In genomic region chr1:22025368-22026154, GRCh38 we compare ENCODE assay signal across 8 cellular contexts. TPM values are rescaled to one million over a fixed set of nuclear protein-coding genes. Genes with fewer than 3 reads are reported as not detected.
DNase-seq lines count a peak whose midpoint lies in the region; TF ChIP-seq lines count a peak whose summit lies in the region.

No MANE protein-coding gene starts in this region.

- no peaks in the 10 kb centered on the region for H3K9me3 Mint-ChIP-seq in CD8-positive, alpha-beta memory T cell

- H3K4me3 Mint-ChIP-seq in CD8-positive, alpha-beta memory T cell = peak overlapping the region; percentile 86 to 98 (median 93)

- peak; percentile 80 to 94 (median 88) for DNase-seq in CD8-positive, alpha-beta memory T cell
- DNase-seq in GM20000 (ENCODE audit: low spot score) = peak; percentile 78
- peak; percentile 90 for DNase-seq in HT-29 (ENCODE audit: low spot score)
- DNase-seq in NK-92 (lab: John Stamatoyannopoulos, UW; ENCODE audit: unreplicated experiment) = peak; percentile 63
- DNase-seq in activated CD8-positive, alpha-beta memory T cell treated with anti-CD3 and anti-CD28 coated beads for 1 hour (ENCODE audit: extremely low read depth in 1 of 2, low read depth in 1 of 2) = peak; percentile 79 to 80
- DNase-seq in effector CD8-positive, alpha-beta T cell (lab: John Stamatoyannopoulos, UW) = peak; percentile 75
- DNase-seq in medulla oblongata (ENCODE audit: extremely low spot score) = peak; percentile 66
- peak; percentile 64 to 86 (median 83) for DNase-seq in stimulated activated CD4-positive, alpha-beta T cell treated with anti-CD3 and anti-CD28 coated beads, TNF-alpha, amount 100 ng/mL, for 4 hours (ENCODE audit: low read depth in 3 of 3)

- peaks cover 0 to 17% (median 2%) of the 10 kb centered on the region in 3 donors for H3K36me3 Mint-ChIP-seq in CD8-positive, alpha-beta memory T cell

- peaks cover 31 to 51% (median 50%) of the 10 kb centered on the region in 3 donors for H3K4me1 Mint-ChIP-seq in CD8-positive, alpha-beta memory T cell

- no peak for TF ChIP-seq CTCF in GM20000 (IDR thresholded peaks at IDR 0.05; ENCODE audit: extremely low read depth, missing control alignments)

- CTCF ChIA-PET in CD8-positive, alpha-beta memory T cell (lab: Charles Lee) = interaction anchor here (1.2 to 5.3 kb wide), 12 partner anchors 9 to 243 kb away, joined by 3 to 77 read pairs (median 7); partner anchors contain the start of gene CDC42

- no peaks in the 10 kb centered on the region for H3K27me3 Mint-ChIP-seq in CD8-positive, alpha-beta memory T cell

- POLR2A ChIA-PET in CD8-positive, alpha-beta memory T cell (lab: Charles Lee) = interaction anchor here (0.9 to 3.0 kb wide), 6 partner anchors 13 to 243 kb away, joined by 3 to 139 read pairs (median 11); partner anchors contain the start of genes CDC42 and USP48

- H3K36me3 ChIP-seq in CD8-positive, alpha-beta memory T cell (ENCODE audit: insufficient read depth, low read length) = no peaks in the 10 kb centered on the region

- H3K27ac Mint-ChIP-seq in CD8-positive, alpha-beta memory T cell = peak overlapping the region; percentile 93 to 100 (median 98)

- H3K4me1 ChIP-seq in CD8-positive, alpha-beta memory T cell (ENCODE audit: insufficient read depth, low read length) = peaks cover 31% of the 10 kb centered on the region

- H3K27ac ChIP-seq in CD8-positive, alpha-beta memory T cell (ENCODE audit: low read depth, low read length) = peak overlapping the region; percentile 99

- H3K4me3 ChIP-seq in CD8-positive, alpha-beta memory T cell (ENCODE audit: low read length) = peak overlapping the region; percentile 96

- no peaks in the 10 kb centered on the region for H3K27me3 ChIP-seq in CD8-positive, alpha-beta memory T cell (ENCODE audit: insufficient read depth, low read length, poor library complexity, severe bottlenecking)

- no peaks in the 10 kb centered on the region for H3K9me3 ChIP-seq in CD8-positive, alpha-beta memory T cell (ENCODE audit: low read length)

RNA-seq across cellular contexts. Expression of gene CELA3A, which starts 24.1 kb away (rescaled TPM):
- total RNA-seq in CD8-positive, alpha-beta memory T cell = not detected
- not detected for polyA plus RNA-seq in CD8-positive, alpha-beta memory T cell
- total RNA-seq in HT-29 (2014; rRNA removed; shearing (Covaris generic)) = 0.13 TPM in 1 of 2 replicates, not detected in the other

RNA-seq across cellular contexts. Expression of gene CDC42, which starts 26.9 kb away (rescaled TPM):
- total RNA-seq in CD8-positive, alpha-beta memory T cell = 100 to 1,000 TPM; 317 to 347 TPM
- 294 TPM for polyA plus RNA-seq in CD8-positive, alpha-beta memory T cell
- total RNA-seq in HT-29 (2014; rRNA removed; shearing (Covaris generic)) = 146 and 150 TPM in 2 replicates

RNA-seq across cellular contexts. Expression of gene CELA3B, which starts 48.7 kb away (rescaled TPM):
- total RNA-seq in CD8-positive, alpha-beta memory T cell = not detected
- polyA plus RNA-seq in CD8-positive, alpha-beta memory T cell = not detected
- 0.81 TPM in 1 of 2 replicates, not detected in the other for total RNA-seq in HT-29 (2014; rRNA removed; shearing (Covaris generic))

Comparison
In these comparisons a context has a peak if more than half of its experiments do, and no peak if none do; other contexts are left out.
1. Peak in every context shown above with its lines: DNase-seq, H3K4me3 ChIP-seq and H3K27ac ChIP-seq.